13 cellular contexts compared by ENCODE assay signal in genomic region chr21:44948426-44949120, GRCh38.
"Had no signal": no experiment of that assay in that cellular context is flagged by ENCODE, and none has a peak within 500 bp of the region (broad histone marks: within the 10 kb centered on the region; RNA-seq: fewer than 3 reads in every experiment).

No MANE protein-coding gene starts in this region.

- H3K27me3 ChIP-seq: suprapubic skin had no signal

- H3K36me3 ChIP-seq: prostate gland had no signal

- H3K4me1 ChIP-seq: prostate gland had no signal

- DNase-seq: activated B cell treated with CpG ODN at 0.5 μM for 24 hours; activated CD4-positive, alpha-beta T cell treated with anti-CD3 and anti-CD28 coated beads, Interleukin-2, amount 10 ng/mL, durations not matched to agents 24 days and 14 days; activated naive CD4-positive, alpha-beta T cell treated with anti-CD3 and anti-CD28 coated beads for 36 hours; activated T-cell treated with anti-CD3 and anti-CD28 coated beads for 4 hours; central memory CD4-positive, alpha-beta T cell; effector memory CD4-positive, alpha-beta T cell; hippocampal formation; kidney glomerular epithelial cell; occipital lobe; stimulated activated CD4-positive, alpha-beta T cell treated with anti-CD3 and anti-CD28 coated beads, Interleukin-2, amount 100 ng/mL, for 48 hours; stimulated activated naive CD8-positive, alpha-beta T cell treated with anti-CD3 and anti-CD28 coated beads, Interleukin-15, Interleukin-2, amounts not matched to agents 100 U/mL and 50 U/mL, for 24 hours had no signal

- H3K27ac ChIP-seq: prostate gland, suprapubic skin had no signal

- H3K4me3 ChIP-seq: prostate gland, suprapubic skin had no signal

- H3K9me3 ChIP-seq: prostate gland, suprapubic skin had no signal
